In genomic region chr2:125656190-125656589, GRCh38 we compare ENCODE assay signal across 2 cellular contexts.
TF ChIP-seq lines count a peak whose summit lies in the region.

No MANE protein-coding gene starts in this region.

TF ChIP-seq in SK-N-SH, 30 proteins besides CTCF, POLR2A, EP300 and RAD21 (continued from another document):
- TF ChIP-seq USF1 (IDR thresholded peaks at IDR 0.05; ENCODE audit: borderline replicate concordance, low read depth) (no peak), TCF12 (IDR thresholded peaks at IDR 0.05) (no peak), MEF2A (IDR thresholded peaks at IDR 0.05; ENCODE audit: borderline replicate concordance, low read depth) (no peak), MAX (IDR thresholded peaks at IDR 0.05; ENCODE audit: low read depth) (no peak), CHD2 (IDR thresholded peaks at IDR 0.05; ENCODE audit: low read length, partially characterized antibody) (no peak), ZBTB33 (IDR thresholded peaks at IDR 0.05; ENCODE audit: borderline replicate concordance, low read depth) (no peak), EZH2phosphoT487 (IDR thresholded peaks at IDR 0.05; ENCODE audit: borderline replicate concordance, low read depth) (no peak), POLR2AphosphoS5 (IDR thresholded peaks at IDR 0.05; ENCODE audit: low read depth, low read length) (no peak), TAF1 (IDR thresholded peaks at IDR 0.05; ENCODE audit: borderline replicate concordance, low read depth, low read length) (no peak)

TF ChIP-seq in SK-N-SH treated with all-trans-retinoic acid at 6 μM for 48 hours, 23 proteins besides CTCF, POLR2A, EP300 and RAD21 (continued from another document):
- TF ChIP-seq ZNF565 (CRISPR knock-in tag; conservative IDR thresholded peaks at IDR 0.05; ENCODE audit: low read depth), result no peak
- TF ChIP-seq TSHZ2 (CRISPR knock-in tag; IDR thresholded peaks at IDR 0.05), result no peak
- no peak for TF ChIP-seq BACH2 (CRISPR knock-in tag; IDR thresholded peaks at IDR 0.05; ENCODE audit: borderline replicate concordance)
- TF ChIP-seq ESRRG (CRISPR knock-in tag; IDR thresholded peaks at IDR 0.05), result no peak
- TF ChIP-seq ZFP3 (CRISPR knock-in tag; IDR thresholded peaks at IDR 0.05), result no peak
